17 cellular contexts compared by ENCODE assay signal in the genomic region with DNA sequence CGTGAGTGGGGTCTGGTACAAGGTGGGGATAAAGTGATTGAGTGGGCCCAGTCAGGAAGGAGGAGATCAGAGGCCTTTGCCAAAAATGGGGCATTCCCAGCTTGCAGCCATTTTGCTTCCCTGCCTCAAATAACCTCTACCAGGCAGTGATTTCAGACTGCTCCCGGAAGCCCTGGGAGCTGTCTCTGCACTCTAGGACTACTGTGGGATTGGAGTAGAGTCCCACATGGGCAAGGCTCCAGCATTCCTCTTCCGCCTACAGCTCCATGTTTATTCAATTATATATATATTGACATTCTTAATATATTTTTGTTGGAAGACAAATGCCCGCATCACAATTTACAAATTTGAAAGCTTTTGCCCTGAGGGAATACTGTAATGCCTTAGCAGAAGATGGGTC. TPM values are rescaled to one million over a fixed set of nuclear protein-coding genes. Genes with fewer than 3 reads are reported as not detected.
A peak's percentile ranks its signal among the peaks of the same experiment; 100 is the strongest.
DNase-seq lines count a peak whose midpoint lies in the region; ATAC-seq, FAIRE-seq and TF ChIP-seq lines count a peak whose summit lies in the region.
"Had no signal": no experiment of that assay in that cellular context is flagged by ENCODE, and none has a peak within 500 bp of the region (broad histone marks: within the 10 kb centered on the region; RNA-seq: fewer than 3 reads in every experiment).

No MANE protein-coding gene starts in this region.

- TF ChIP-seq CTCF in progenitor cell of endocrine pancreas (IDR thresholded peaks at IDR 0.05; ENCODE audit: unreplicated experiment) (no peak), upper lobe of right lung (IDR thresholded peaks at IDR 0.05) (no peak)

- no peaks in the 10 kb centered on the region for H3K9me2 ChIP-seq in GM23248 (ENCODE audit: insufficient read depth)

- no peak overlapping the region for H3K4me3 Mint-ChIP-seq in progenitor cell of endocrine pancreas (ENCODE audit: low read depth)
- H3K4me3 Mint-ChIP-seq: CD4-positive, alpha-beta memory T cell had no signal

- peaks cover 82% of the 10 kb centered on the region for H3K36me3 ChIP-seq in GM23248 (ENCODE audit: low read depth)
- peaks cover 94% of the 10 kb centered on the region for H3K36me3 ChIP-seq in adipocyte (ENCODE audit: control insufficient read depth, insufficient read depth, low read length, severe bottlenecking)
- H3K36me3 ChIP-seq in upper lobe of right lung: peaks cover 100% of the 10 kb centered on the region

- H3K27ac Mint-ChIP-seq in progenitor cell of endocrine pancreas: peak overlapping the region; percentile 67

- H3K27me3 Mint-ChIP-seq in progenitor cell of endocrine pancreas: no peaks in the 10 kb centered on the region
- H3K27me3 Mint-ChIP-seq: CD4-positive, alpha-beta memory T cell had no signal

- 62 to 72% methylated on average over 4 of the region's 4 CpGs for WGBS in GM23248 (ENCODE audit: low coverage in 1 of 2, low lambda C conversion rate in 2 of 2, missing lambda C conversion rate in 2 of 2), 2 experiments

- H4K20me1 ChIP-seq in GM23248 (ENCODE audit: insufficient read depth): no peaks in the 10 kb centered on the region

- no peak for FAIRE-seq in HTR-8/SVneo (lab: Jason Lieb, UNC)
- FAIRE-seq: G401.6, GM12878 had no signal

- H3K4me1 ChIP-seq in GM23248 (ENCODE audit: insufficient read depth): no peaks in the 10 kb centered on the region
- H3K4me1 ChIP-seq in adipocyte (ENCODE audit: control insufficient read depth, insufficient read depth, low read length): no peaks in the 10 kb centered on the region
- no peaks in the 10 kb centered on the region for H3K4me1 ChIP-seq in upper lobe of right lung
- H3K4me1 ChIP-seq: A549, SJSA1 had no signal

- intact Hi-C loops in upper lobe of right lung (cut with DNase I): no loop called here

- H3K79me2 ChIP-seq in GM23248 (ENCODE audit: insufficient read depth): peaks cover 35% of the 10 kb centered on the region

- peaks cover 36% of the 10 kb centered on the region for H3K36me3 Mint-ChIP-seq in progenitor cell of endocrine pancreas (ENCODE audit: insufficient read depth)

- H3K4me2 ChIP-seq in GM23248 (ENCODE audit: unreplicated experiment): no peak overlapping the region
- H3K4me2 ChIP-seq: A549 had no signal

- in situ Hi-C loops in GM23248 (cut with MboI): no loop called here

- H2AFZ ChIP-seq in GM23248: no peak overlapping the region

- no peaks in the 10 kb centered on the region for H3F3A ChIP-seq in GM23248 (ENCODE audit: insufficient read depth)

- H3K4me1 Mint-ChIP-seq in progenitor cell of endocrine pancreas (ENCODE audit: low read depth): no peaks in the 10 kb centered on the region
- H3K4me1 Mint-ChIP-seq: CD4-positive, alpha-beta memory T cell had no signal

- DNase-seq in GM23248 (peak; percentile 24), adipocyte (ENCODE audit: low read depth) (peak; percentile 11), fibroblast of the conjunctiva (ENCODE audit: low read depth) (peak; percentile 39), progenitor cell of endocrine pancreas (ENCODE audit: low spot score, unreplicated experiment) (no peak), upper lobe of right lung (no peak), HTR-8/SVneo (ENCODE audit: insufficient read length, low spot score) (no peak)
- DNase-seq: C1 segment of cervical spinal cord, COR-L47, NCI-H2029 treated with DMSO at 0.1 percent for 48 hours, NCI-H446 treated with DMSO at 0.1 percent for 48 hours, Right ventricle myocardium superior had no signal

- H3K27me3 ChIP-seq in GM23248 (replicated peaks; ENCODE audit: insufficient read depth): no peaks in the 10 kb centered on the region
- no peaks in the 10 kb centered on the region for H3K27me3 ChIP-seq in adipocyte (replicated peaks; ENCODE audit: control insufficient read depth, insufficient read depth, low read length)
- no peaks in the 10 kb centered on the region for H3K27me3 ChIP-seq in upper lobe of right lung
- H3K27me3 ChIP-seq: SJSA1 had no signal

- H3K9ac ChIP-seq in GM23248 (no peak overlapping the region), adipocyte (ENCODE audit: low read length) (no peak overlapping the region)

- H3K9me3 Mint-ChIP-seq in progenitor cell of endocrine pancreas (ENCODE audit: low read depth): no peaks in the 10 kb centered on the region
- H3K9me3 Mint-ChIP-seq: CD4-positive, alpha-beta memory T cell had no signal

- no peaks in the 10 kb centered on the region for H3K9me3 ChIP-seq in GM23248 (ENCODE audit: low read depth)
- no peaks in the 10 kb centered on the region for H3K9me3 ChIP-seq in adipocyte (ENCODE audit: control insufficient read depth, low read length)
- no peaks in the 10 kb centered on the region for H3K9me3 ChIP-seq in upper lobe of right lung
- H3K9me3 ChIP-seq: A549, SJSA1 had no signal

- ATAC-seq in upper lobe of right lung (no peak), GM19455 (IDR thresholded peaks at IDR 0.05; ENCODE audit: unreplicated experiment) (no peak)

- no peak overlapping the region for H3K27ac ChIP-seq in GM23248
- no peak overlapping the region for H3K27ac ChIP-seq in upper lobe of right lung
- H3K27ac ChIP-seq: A549, SJSA1 had no signal

- H3K4me3 ChIP-seq in GM23248 (no peak overlapping the region), adipocyte (ENCODE audit: low read length) (no peak overlapping the region), upper lobe of right lung (no peak overlapping the region)
- H3K4me3 ChIP-seq: A549, GM12878, SJSA1 had no signal

RNA-seq across cellular contexts. Expression of a gene that starts 13.5 kb away (rescaled TPM):
- total RNA-seq in GM23248 (2014; rRNA removed; shearing (Covaris generic)): 39.7 and 45.0 TPM in 2 replicates
- polyA plus RNA-seq in GM23248 (2016; fragmentation: Nextera tagmentation; extraction: Ambion mirVana): 26.5 and 27.3 TPM in 2 replicates
- total RNA-seq in progenitor cell of endocrine pancreas: 80.0 and 88.0 TPM in 2 replicates
- total RNA-seq in upper lobe of right lung: 62.4 TPM

RNA-seq across cellular contexts. Expression of a gene that starts 13.8 kb away (rescaled TPM):
- total RNA-seq in GM23248 (2014; rRNA removed; shearing (Covaris generic)): 52.3 and 64.4 TPM in 2 replicates
- polyA plus RNA-seq in GM23248 (2016; fragmentation: Nextera tagmentation; extraction: Ambion mirVana): 88.4 and 94.2 TPM in 2 replicates
- total RNA-seq in progenitor cell of endocrine pancreas (53.3 and 57.9 TPM in 2 replicates), upper lobe of right lung (52.8 TPM)

RNA-seq across cellular contexts. Expression of a gene that starts 30.5 kb away (rescaled TPM):
- 145 and 155 TPM in 2 replicates for total RNA-seq in GM23248 (2014; rRNA removed; shearing (Covaris generic))
- 49.8 and 55.6 TPM in 2 replicates for polyA plus RNA-seq in GM23248 (2016; fragmentation: Nextera tagmentation; extraction: Ambion mirVana)
- 182 and 190 TPM in 2 replicates for total RNA-seq in progenitor cell of endocrine pancreas
- 145 TPM for total RNA-seq in upper lobe of right lung

RNA-seq across cellular contexts. Expression of a gene that starts 36.2 kb away (rescaled TPM):
- total RNA-seq in GM23248 (2014; rRNA removed; shearing (Covaris generic)): 0.65 TPM in 1 of 2 replicates, not detected in the other
- 0.41 and 0.44 TPM in 2 replicates for polyA plus RNA-seq in GM23248 (2016; fragmentation: Nextera tagmentation; extraction: Ambion mirVana)
- total RNA-seq in progenitor cell of endocrine pancreas (15.2 and 16.3 TPM in 2 replicates), upper lobe of right lung (3.3 TPM)

RNA-seq across cellular contexts. Expression of a gene that starts 42.2 kb away (rescaled TPM):
- 307 and 476 TPM in 2 replicates for total RNA-seq in GM23248 (2014; rRNA removed; shearing (Covaris generic))
- 277 and 293 TPM in 2 replicates for polyA plus RNA-seq in GM23248 (2016; fragmentation: Nextera tagmentation; extraction: Ambion mirVana)
- total RNA-seq in progenitor cell of endocrine pancreas (147 and 150 TPM in 2 replicates), upper lobe of right lung (63.5 TPM)

Comparison
In these comparisons a context has a peak if more than half of its experiments do, and no peak if none do; other contexts are left out.
1. DNase-seq: peak in GM23248 (single experiment), adipocyte (single experiment) and fibroblast of the conjunctiva (single experiment); none in progenitor cell of endocrine pancreas (single experiment), upper lobe of right lung (single experiment) and HTR-8/SVneo (single experiment).